Comparison of ENCODE assay signal across 1 cellular context in genomic region chr4:158759539-158759938, GRCh38. TPM values are rescaled to one million over a fixed set of nuclear protein-coding genes. Genes with fewer than 3 reads are reported as not detected.
DNase-seq lines count a peak whose midpoint lies in the region; ATAC-seq, FAIRE-seq and TF ChIP-seq lines count a peak whose summit lies in the region.
"Not testable (repeated sequence)": the region's sequence is repeated elsewhere in the genome, so short reads cannot be mapped to it uniquely, and the experiment has no call there.

No MANE protein-coding gene starts in this region.

- POLR2A ChIA-PET in K562 (lab: Yijun Ruan, JAX): interaction anchor here (0.7 kb wide), 1 partner anchor 1997 kb away, joined by 4 read pairs; no protein-coding TSS in a partner anchor

- H2AFZ ChIP-seq in K562 (ENCODE audit: low read depth, low read length): not testable (repeated sequence)

- not testable (repeated sequence) for H3K9me3 ChIP-seq in K562 (replicated peaks; ENCODE audit: control insufficient read depth, insufficient read depth, low read depth, low read length)

- FAIRE-seq in K562 (lab: Jason Lieb, UNC): not testable (repeated sequence)

- not testable (repeated sequence) for DNase-seq in K562 (ENCODE audit: extremely low read depth in 1 of 4, low spot score in 3 of 4)

- not testable (repeated sequence) for H3K27ac ChIP-seq in K562 (ENCODE audit: extremely low read depth, low read depth, low read length)

- H3K4me1 ChIP-seq in K562 (replicated peaks in 1 of 2; ENCODE audit: control insufficient read depth in 2 of 2, insufficient read depth in 2 of 2, low read length in 2 of 2): not testable (repeated sequence)

- not testable (repeated sequence) for H4K20me1 ChIP-seq in K562 (replicated peaks; ENCODE audit: control insufficient read depth, insufficient read depth, low read length)

- intact Hi-C loops in K562 (cut with micrococcal nuclease): not testable (repeated sequence)

- not testable (repeated sequence) for H3K4me2 ChIP-seq in K562 (ENCODE audit: insufficient read depth, low read length)

- not testable (repeated sequence) for H3K9ac ChIP-seq in K562 (ENCODE audit: insufficient read depth in 1 of 2, low read depth in 2 of 2, low read length in 2 of 2)

- not testable (repeated sequence) for TF ChIP-seq RAD21 in K562 (CRISPR knock-in tag; conservative IDR thresholded peaks at IDR 0.05 in 1 of 2, IDR thresholded peaks at IDR 0.05 in 1 of 2)

- ATAC-seq in K562: not testable (repeated sequence)

- TF ChIP-seq EP300 in K562 (IDR thresholded peaks at IDR 0.05; ENCODE audit: low read length): not testable (repeated sequence)

- not testable (repeated sequence) for TF ChIP-seq CTCF in K562 (IDR thresholded peaks at IDR 0.05 in 2 of 3, conservative IDR thresholded peaks at IDR 0.05 in 1 of 3; ENCODE audit: insufficient read depth in 2 of 3, low read depth in 1 of 3, low read length in 3 of 3)

- not testable (repeated sequence) for H3K79me2 ChIP-seq in K562 (ENCODE audit: control insufficient read depth, insufficient read depth, low read length)

- in situ Hi-C loops in K562 (cut with MboI): not testable (repeated sequence)

- H3K36me3 ChIP-seq in K562 (ENCODE audit: control insufficient read depth, insufficient read depth, low read length): not testable (repeated sequence)

- CTCF ChIA-PET in K562 (lab: Yijun Ruan, JAX; ENCODE audit: low intra/inter-chr PET ratio): not testable (repeated sequence)

- 82% methylated on average over 8 of the region's 20 CpGs for WGBS in K562 (ENCODE audit: insufficient coverage, low coverage, missing lambda C conversion rate)

- not testable (repeated sequence) for H3K9me1 ChIP-seq in K562 (ENCODE audit: control insufficient read depth, insufficient read depth, low read length)

- BruUV-seq in K562 (replicated peaks; lab: Mats Ljungman, UMichigan): not testable (repeated sequence)

- TF ChIP-seq POLR2A in K562 (conservative IDR thresholded peaks at IDR 0.05): not testable (repeated sequence)

- not testable (repeated sequence) for H3K4me3 ChIP-seq in K562

- not testable (repeated sequence) for H3K27me3 ChIP-seq in K562 (ENCODE audit: control insufficient read depth in 2 of 2, insufficient read depth in 2 of 2, low read length in 2 of 2)

TF ChIP-seq in K562, 482 proteins besides CTCF, POLR2A, EP300 and RAD21:
- peak; percentile 68 for TF ChIP-seq ZBTB33 (CRISPR knock-in tag; IDR thresholded peaks at IDR 0.05)
TF ChIP-seq in K562: peak in this region for 1; not testable (repeated sequence) for 481.

RNA-seq across cellular contexts. Expression of gene FNIP2, which starts 9.3 kb away (rescaled TPM):
- 19.6 and 35.6 TPM in 2 replicates for total RNA-seq in K562 (2011; cell fraction: chromatin; rRNA removed; ENCODE audit: low replicate concordance)
- total RNA-seq in K562 (2011; cell fraction: nucleolus; rRNA removed): 6.0 and 7.4 TPM in 2 replicates
- total RNA-seq in K562 (2011; cell fraction: nucleoplasm; rRNA removed): 18.3 and 23.7 TPM in 2 replicates
- 6.3 and 7.3 TPM in 2 replicates for total RNA-seq in K562 (2014; rRNA removed)
- total RNA-seq in K562 (2014; rRNA removed; fragmentation: Illumina TruSeq; extraction: Trizol): 11.7 and 12.4 TPM in 2 replicates
- total RNA-seq in K562 (2015; rRNA removed; fragmentation: Illumina TruSeq; extraction: Trizol): 14.5 and 15.5 TPM in 2 replicates
- total RNA-seq in K562 (2021): 9.7 and 11.6 TPM in 2 replicates
- polyA plus RNA-seq in K562 (2011; rRNA removed): 5.5 and 8.3 TPM in 2 replicates
- 2.4 and 3.9 TPM in 2 replicates for polyA plus RNA-seq in K562 (2011; cell fraction: cytosol; rRNA removed)
- 4.0 and 5.3 TPM in 2 replicates for polyA plus RNA-seq in K562 (2011; cell fraction: nucleus; rRNA removed)
- polyA plus RNA-seq in K562 (2012): 6.9 and 9.7 TPM in 2 replicates
- 7.9 and 8.7 TPM in 2 replicates for polyA plus RNA-seq in K562 (2014; fragmentation: Illumina TruSeq; extraction: Trizol)
- 1 to 10 TPM; 1.7 to 2.8 TPM for polyA plus RNA-seq in K562 (2014; fragmentation: Nextera tagmentation; extraction: Ambion mirVana)
- polyA plus RNA-seq in K562 (2014; rRNA removed): 4.9 and 6.3 TPM in 2 replicates
- 19.4 and 22.2 TPM in 2 replicates for polyA minus RNA-seq in K562 (2011; rRNA and poly(A)+ RNA removed)
- 6.7 and 9.5 TPM in 2 replicates for polyA minus RNA-seq in K562 (2011; cell fraction: cytosol; rRNA and poly(A)+ RNA removed)
- 7.5 and 9.8 TPM in 2 replicates for polyA minus RNA-seq in K562 (2011; cell fraction: nucleus; rRNA and poly(A)+ RNA removed)

RNA-seq across cellular contexts. Expression of gene PPID, which starts 36.3 kb away (rescaled TPM):
- total RNA-seq in K562 (2011; cell fraction: chromatin; rRNA removed; ENCODE audit: low replicate concordance): 13.7 and 37.1 TPM in 2 replicates
- total RNA-seq in K562 (2011; cell fraction: nucleolus; rRNA removed): 9.2 and 10.5 TPM in 2 replicates
- total RNA-seq in K562 (2011; cell fraction: nucleoplasm; rRNA removed): 24.2 and 45.6 TPM in 2 replicates
- 70.3 and 73.7 TPM in 2 replicates for total RNA-seq in K562 (2014; rRNA removed)
- 112 and 113 TPM in 2 replicates for total RNA-seq in K562 (2014; rRNA removed; fragmentation: Illumina TruSeq; extraction: Trizol)
- 110 and 125 TPM in 2 replicates for total RNA-seq in K562 (2015; rRNA removed; fragmentation: Illumina TruSeq; extraction: Trizol)
- 49.3 and 51.7 TPM in 2 replicates for total RNA-seq in K562 (2021)
- polyA plus RNA-seq in K562 (2011; rRNA removed): 29.0 and 46.5 TPM in 2 replicates
- polyA plus RNA-seq in K562 (2011; cell fraction: cytosol; rRNA removed): 28.5 and 32.8 TPM in 2 replicates
- 16.4 and 17.8 TPM in 2 replicates for polyA plus RNA-seq in K562 (2011; cell fraction: nucleus; rRNA removed)
- polyA plus RNA-seq in K562 (2012): 44.4 and 60.2 TPM in 2 replicates
- polyA plus RNA-seq in K562 (2014; fragmentation: Illumina TruSeq; extraction: Trizol): 122 and 160 TPM in 2 replicates
- polyA plus RNA-seq in K562 (2014; fragmentation: Nextera tagmentation; extraction: Ambion mirVana): 100 to 1,000 TPM in 1 of 2 experiments, 10 to 100 TPM in 1; 57.5 to 135 TPM
- 90.9 and 98.6 TPM in 2 replicates for polyA plus RNA-seq in K562 (2014; rRNA removed)
- 23.9 and 24.5 TPM in 2 replicates for polyA minus RNA-seq in K562 (2011; rRNA and poly(A)+ RNA removed)
- polyA minus RNA-seq in K562 (2011; cell fraction: cytosol; rRNA and poly(A)+ RNA removed): 16.5 and 16.6 TPM in 2 replicates
- 9.8 and 16.8 TPM in 2 replicates for polyA minus RNA-seq in K562 (2011; cell fraction: nucleus; rRNA and poly(A)+ RNA removed)
